Comparison of ENCODE assay signal across 10 cellular contexts in the genomic region with DNA sequence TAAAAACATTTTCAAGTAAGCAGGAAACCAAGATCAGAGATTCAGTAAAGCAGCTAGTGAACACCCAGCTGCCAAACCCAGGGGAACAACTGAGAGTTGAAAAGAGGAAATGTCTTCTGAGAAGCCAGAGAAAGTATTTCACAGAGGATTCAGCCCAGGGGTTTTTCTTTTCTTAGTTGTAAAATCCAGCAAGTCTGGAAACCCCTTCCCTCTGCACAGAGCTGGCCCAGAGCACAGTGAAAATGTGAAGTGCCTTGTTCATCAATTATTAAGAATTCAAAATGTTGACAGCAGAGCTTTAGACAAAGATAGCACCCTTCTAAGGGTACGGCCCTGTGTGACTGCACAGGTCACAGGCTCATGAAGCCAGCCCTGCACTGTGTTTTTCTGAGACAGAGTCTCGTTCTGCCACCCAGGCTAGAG. TPM values are rescaled to one million over a fixed set of nuclear protein-coding genes. Genes with fewer than 3 reads are reported as not detected.
A peak's percentile ranks its signal among the peaks of the same experiment; 100 is the strongest.
DNase-seq lines count a peak whose midpoint lies in the region; ATAC-seq and TF ChIP-seq lines count a peak whose summit lies in the region.
"Had no signal": no experiment of that assay in that cellular context is flagged by ENCODE, and none has a peak within 500 bp of the region (broad histone marks: within the 10 kb centered on the region; RNA-seq: fewer than 3 reads in every experiment).

No MANE protein-coding gene starts in this region.

- TF ChIP-seq CTCF in GM10266 (IDR thresholded peaks at IDR 0.05; ENCODE audit: control insufficient read depth, insufficient read depth, low read depth, missing control alignments) (no peak), right atrium auricular region (IDR thresholded peaks at IDR 0.05) (no peak), RWPE1 (conservative IDR thresholded peaks at IDR 0.05; ENCODE audit: low read depth) (no peak)

- H3K27ac ChIP-seq in right atrium auricular region: no peak overlapping the region
- H3K27ac ChIP-seq in RWPE1: no peak overlapping the region
- H3K27ac ChIP-seq: KMS-11, thyroid gland had no signal

- no peaks in the 10 kb centered on the region for H3K4me1 ChIP-seq in right atrium auricular region

- peaks cover 12% of the 10 kb centered on the region for H3K4me1 Mint-ChIP-seq in activated naive CD8-positive, alpha-beta T cell treated with anti-CD3 and anti-CD28 coated beads, Interleukin-2, amount 10 ng/mL, durations not matched to agents 7 days and 5 days

- no peaks in the 10 kb centered on the region for H3K36me3 Mint-ChIP-seq in activated naive CD8-positive, alpha-beta T cell treated with anti-CD3 and anti-CD28 coated beads, Interleukin-2, amount 10 ng/mL, durations not matched to agents 7 days and 5 days

- peak overlapping the region; percentile 7 for H3K4me3 Mint-ChIP-seq in activated naive CD8-positive, alpha-beta T cell treated with anti-CD3 and anti-CD28 coated beads, Interleukin-2, amount 10 ng/mL, durations not matched to agents 7 days and 5 days

- H3K9me3 Mint-ChIP-seq in activated naive CD8-positive, alpha-beta T cell treated with anti-CD3 and anti-CD28 coated beads, Interleukin-2, amount 10 ng/mL, durations not matched to agents 7 days and 5 days: peaks cover 4% of the 10 kb centered on the region

- peaks cover 3% of the 10 kb centered on the region for H3K27me3 Mint-ChIP-seq in activated naive CD8-positive, alpha-beta T cell treated with anti-CD3 and anti-CD28 coated beads, Interleukin-2, amount 10 ng/mL, durations not matched to agents 7 days and 5 days

- peaks cover 0 to 15% of the 10 kb centered on the region in 2 donors for H3K9me3 ChIP-seq in right atrium auricular region
- H3K9me3 ChIP-seq: thyroid gland had no signal

- no peaks in the 10 kb centered on the region for H3K36me3 ChIP-seq in right atrium auricular region
- H3K36me3 ChIP-seq: thyroid gland had no signal

- H3K27ac Mint-ChIP-seq in activated naive CD8-positive, alpha-beta T cell treated with anti-CD3 and anti-CD28 coated beads, Interleukin-2, amount 10 ng/mL, durations not matched to agents 7 days and 5 days: peak overlapping the region; percentile 39

- H3K27me3 ChIP-seq in right atrium auricular region: no peaks in the 10 kb centered on the region
- H3K27me3 ChIP-seq: thyroid gland had no signal

- peak; percentile 69 for ATAC-seq in GM21360 (IDR thresholded peaks at IDR 0.05; ENCODE audit: unreplicated experiment)
- ATAC-seq in HG03457 (IDR thresholded peaks at IDR 0.05; ENCODE audit: unreplicated experiment): peak; percentile 69
- no peak for ATAC-seq in activated naive CD8-positive, alpha-beta T cell treated with anti-CD3 and anti-CD28 coated beads, Interleukin-2, amount 10 ng/mL, durations not matched to agents 7 days and 5 days (ENCODE audit: low read depth)

- POLR2A ChIA-PET in activated naive CD8-positive, alpha-beta T cell treated with anti-CD3 and anti-CD28 coated beads, Interleukin-2, amount 10 ng/mL, durations not matched to agents 7 days and 5 days (lab: Charles Lee): no interaction called here
- POLR2A ChIA-PET in RWPE1 (lab: Yijun Ruan, JAX; ENCODE audit: low non-redundant PET): no interaction called here

- CTCF ChIA-PET in RWPE1 (lab: Yijun Ruan, JAX): no interaction called here

- DNase-seq in GM10266 (ENCODE audit: extremely low spot score): peak; percentile 65
- no peak for DNase-seq in activated naive CD8-positive, alpha-beta T cell treated with anti-CD3 and anti-CD28 coated beads, Interleukin-2, amount 10 ng/mL, durations not matched to agents 7 days and 5 days
- DNase-seq in NCI-H446 (lab: John Stamatoyannopoulos, UW): no peak
- no peak for DNase-seq in right atrium auricular region (ENCODE audit: low spot score)
- DNase-seq in cerebellar cortex (ENCODE audit: low spot score): no peak
- no peak for DNase-seq in RWPE1 (ENCODE audit: low spot score)
- DNase-seq: thyroid gland had no signal

- H3K4me3 ChIP-seq in right atrium auricular region: no peak overlapping the region
- H3K4me3 ChIP-seq: thyroid gland had no signal

RNA-seq across cellular contexts. Expression of a gene that starts 28.4 kb away (rescaled TPM):
- total RNA-seq in activated naive CD8-positive, alpha-beta T cell treated with anti-CD3 and anti-CD28 coated beads, Interleukin-2, amount 10 ng/mL, durations not matched to agents 7 days and 5 days: 1 to 10 TPM; 1.8 to 2.2 TPM
- 10 to 100 TPM; 10.8 to 16.2 TPM for total RNA-seq in right atrium auricular region
